Comparison of ENCODE assay signal across 37 cellular contexts in genomic region chr20:33310327-33310899, GRCh38. TPM values are rescaled to one million over a fixed set of nuclear protein-coding genes. Genes with fewer than 3 reads are reported as not detected.
"Had no signal": no experiment of that assay in that cellular context is flagged by ENCODE, and none has a peak within 500 bp of the region (broad histone marks: within the 10 kb centered on the region; RNA-seq: fewer than 3 reads in every experiment).

No MANE protein-coding gene starts in this region.

- H3K9ac ChIP-seq: parathyroid adenoma had no signal

- FAIRE-seq: astrocyte had no signal

- H3K27ac ChIP-seq: brain microvascular endothelial cell, gastroesophageal sphincter, heart left ventricle, parathyroid adenoma, right atrium auricular region, uterus had no signal

- H3K27me3 ChIP-seq: brain microvascular endothelial cell, right atrium auricular region, uterus had no signal

- H3K4me3 ChIP-seq: gastroesophageal sphincter, heart left ventricle, mucosa of descending colon, right atrium auricular region, smooth muscle cell, uterus had no signal

- H3K4me1 ChIP-seq: gastroesophageal sphincter, heart left ventricle, parathyroid adenoma, right atrium auricular region, uterus had no signal

- DNase-seq: activated CD4-positive, alpha-beta memory T cell treated with anti-CD3 and anti-CD28 coated beads for 36 hours; activated CD4-positive, alpha-beta T cell treated with anti-CD3 and anti-CD28 coated beads, Interleukin-2, amount 10 ng/mL, durations not matched to agents 24 days and 14 days; activated CD4-positive, CD25-positive, alpha-beta regulatory T cell treated with anti-CD3 and anti-CD28 coated beads, Interleukin-2, amount 50 U/mL, for 72 hours; activated CD8-positive, alpha-beta memory T cell treated with anti-CD3 and anti-CD28 coated beads, Interleukin-2, amount 50 U/mL, for 4 hours; activated gamma-delta T cell; activated naive CD4-positive, alpha-beta T cell treated with anti-CD3 and anti-CD28 coated beads, Interleukin-2, amount 50 U/mL, for 16 hours; activated T-cell treated with anti-CD3 and anti-CD28 coated beads, Interleukin-2, amount 50 U/mL, for 1 hour; amniotic stem cell; brain microvascular endothelial cell; cortex of kidney; effector memory CD8-positive, alpha-beta T cell; erythroblast; hypothalamus; left ventricle myocardium superior; mucosa of descending colon; nephron progenitor cell; occipital lobe; stimulated activated CD4-positive, alpha-beta T cell treated with anti-CD3 and anti-CD28 coated beads, Interleukin-1b, Interleukin-23, amount 100 ng/mL, for 48 hours; stimulated activated naive CD4-positive, alpha-beta T cell; T1000; trophoblast cell; uterus had no signal

- H3K9me3 ChIP-seq: gastroesophageal sphincter, heart left ventricle, mucosa of descending colon, right atrium auricular region, uterus had no signal

- ATAC-seq: effector memory CD8-positive, alpha-beta T cell; gastroesophageal sphincter; left ventricle myocardium superior; mucosa of descending colon had no signal

- H3K79me2 ChIP-seq: parathyroid adenoma had no signal

- H2AFZ ChIP-seq: parathyroid adenoma had no signal

- H3K4me2 ChIP-seq: smooth muscle cell had no signal

- H3K36me3 ChIP-seq: brain microvascular endothelial cell, gastroesophageal sphincter, heart left ventricle, right atrium auricular region, uterus had no signal

RNA-seq across cellular contexts. Expression of gene BPIFB1, which starts 27.4 kb away (rescaled TPM):
- total RNA-seq: activated CD4-positive, alpha-beta memory T cell treated with anti-CD3 and anti-CD28 coated beads for 36 hours; activated CD4-positive, alpha-beta T cell treated with anti-CD3 and anti-CD28 coated beads, Interleukin-2, amount 10 ng/mL, durations not matched to agents 24 days and 14 days; activated CD8-positive, alpha-beta memory T cell treated with anti-CD3 and anti-CD28 coated beads for 36 hours; activated T-helper 1 cell treated with anti-CD3 and anti-CD28 coated beads, Interleukin-12 subunit alpha, Interleukin-12 subunit beta, Interleukin-2, Interleukin-4 antibody, amounts not matched to agents 30 ng/mL and 10 ng/mL and 1 ng/mL, durations not matched to agents 14 hours and 24 hours and 36 hours; astrocyte; cardiac septum; chondrocyte; heart left ventricle; left ventricle myocardium superior; lung microvascular endothelial cell; mesenteric fat pad; mucosa of descending colon; myocyte; occipital lobe; pulmonary artery endothelial cell; right atrium auricular region; smooth muscle cell; temporal lobe had no signal
- polyA plus RNA-seq: smooth muscle cell had no signal
